Comparison of ENCODE assay signal across 1 cellular context in the genomic region with DNA sequence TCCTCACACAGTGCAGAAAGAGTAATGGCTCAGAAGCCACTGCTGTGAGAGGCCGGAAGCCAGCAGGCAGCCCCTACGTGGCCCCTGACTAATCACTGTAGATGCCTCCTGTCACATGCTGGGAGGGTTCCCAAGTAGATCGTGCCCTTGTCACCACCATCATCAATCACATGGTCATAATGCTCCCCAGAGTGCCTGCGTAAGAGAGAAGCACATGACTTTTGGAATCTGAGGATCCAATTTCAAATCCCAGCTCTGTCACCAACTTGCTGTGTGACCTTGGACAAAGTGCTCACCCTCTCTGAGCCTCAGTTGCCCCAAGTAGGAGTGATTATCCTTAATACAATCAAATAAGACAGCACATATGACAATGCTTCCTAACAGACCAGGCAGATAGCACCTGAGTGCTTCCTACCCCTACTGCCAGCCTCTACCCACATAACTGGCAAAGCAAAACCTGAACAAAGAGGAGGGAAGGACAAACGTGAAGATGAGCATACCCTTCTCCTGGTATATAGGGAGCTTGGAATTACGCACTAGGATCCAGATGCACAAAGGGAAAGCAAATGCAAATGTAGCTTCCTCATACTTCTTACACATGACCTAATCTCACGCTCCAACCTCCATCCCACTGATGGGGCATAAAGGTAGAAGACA.
TF ChIP-seq lines count a peak whose summit lies in the region.

No MANE protein-coding gene starts in this region.

TF ChIP-seq in K562, 482 proteins besides CTCF, POLR2A, EP300 and RAD21 (continued from another document):
- TF ChIP-seq TOE1 (IDR thresholded peaks at IDR 0.05; ENCODE audit: borderline replicate concordance) (peak; percentile 79; the same call in 1 of the 2 replicates), TOE1 (CRISPR knock-in tag; IDR thresholded peaks at IDR 0.05; ENCODE audit: borderline replicate concordance, low read depth) (no peak), RNF2 (IDR thresholded peaks at IDR 0.05) (peak; percentile 66; the same call in 1 of the 2 replicates), PHB2 (IDR thresholded peaks at IDR 0.05; ENCODE audit: low read depth) (no peak), CBX1 (IDR thresholded peaks at IDR 0.05; ENCODE audit: low read depth) (peak; percentile 98; the same call in 1 of the 2 replicates), PRPF4 (IDR thresholded peaks at IDR 0.05; ENCODE audit: insufficient read depth, low read depth, low read length, poor library complexity, severe bottlenecking) (no peak), JUND (IDR thresholded peaks at IDR 0.05; ENCODE audit: borderline replicate concordance, low read depth, low read length) (peak; percentile 57; the same call in 1 of the 2 replicates), JUND (tag; IDR thresholded peaks at IDR 0.05; ENCODE audit: borderline replicate concordance, low read depth, low read length) (no peak; the same call in 2 of the 3 replicates), CREM (IDR thresholded peaks at IDR 0.05; ENCODE audit: low read depth) (peak; percentile 63), MAFG (tag; conservative IDR thresholded peaks at IDR 0.05) (no peak), NFE2L1 (tag; IDR thresholded peaks at IDR 0.05; ENCODE audit: borderline replicate concordance, low read depth) (no peak), PCBP2 (IDR thresholded peaks at IDR 0.05; ENCODE audit: low read depth, low read length, poor library complexity, severe bottlenecking) (no peak), MITF (IDR thresholded peaks at IDR 0.05) (peak; percentile 49; the same call in 1 of the 2 replicates), ZNF644 (tag; IDR thresholded peaks at IDR 0.05; ENCODE audit: low read depth) (peak; percentile 77; the same call in 1 of the 2 replicates), SOX6 (IDR thresholded peaks at IDR 0.05) (peak; percentile 58; the same call in 1 of the 2 replicates), ILK (tag; IDR thresholded peaks at IDR 0.05; ENCODE audit: borderline replicate concordance, low read depth) (no peak), ZNF589 (CRISPR knock-in tag; IDR thresholded peaks at IDR 0.05; ENCODE audit: low read depth) (0 out of 2 replicates have a peak, but pooled peaks have one; percentile 71), KDM1A (IDR thresholded peaks at IDR 0.05) (peak; percentile 94 to 96), L3MBTL2 (IDR thresholded peaks at IDR 0.05) (peak; percentile 43; the same call in 1 of the 2 replicates), SMARCA5 (IDR thresholded peaks at IDR 0.05) (peak; percentile 97), ZNF124 (CRISPR knock-in tag; IDR thresholded peaks at IDR 0.05) (no peak), BRD9 (IDR thresholded peaks at IDR 0.05; ENCODE audit: low read depth, partially characterized antibody) (peak; percentile 64), PBX2 (CRISPR knock-in tag; IDR thresholded peaks at IDR 0.05; ENCODE audit: low read depth) (0 out of 2 replicates have a peak, but pooled peaks have one; percentile 29), PBX2 (tag; conservative IDR thresholded peaks at IDR 0.05; ENCODE audit: low read depth) (peak; percentile 97), ZNF699 (CRISPR knock-in tag; IDR thresholded peaks at IDR 0.05; ENCODE audit: insufficient replicate concordance) (no peak), GTF2F1 (IDR thresholded peaks at IDR 0.05; ENCODE audit: low read depth, low read length) (no peak), GABPA (tag; conservative IDR thresholded peaks at IDR 0.05; ENCODE audit: low read depth) (peak; percentile 72), RUNX1 (IDR thresholded peaks at IDR 0.05; ENCODE audit: low read depth) (no peak)
- TF ChIP-seq, protein P1, sequence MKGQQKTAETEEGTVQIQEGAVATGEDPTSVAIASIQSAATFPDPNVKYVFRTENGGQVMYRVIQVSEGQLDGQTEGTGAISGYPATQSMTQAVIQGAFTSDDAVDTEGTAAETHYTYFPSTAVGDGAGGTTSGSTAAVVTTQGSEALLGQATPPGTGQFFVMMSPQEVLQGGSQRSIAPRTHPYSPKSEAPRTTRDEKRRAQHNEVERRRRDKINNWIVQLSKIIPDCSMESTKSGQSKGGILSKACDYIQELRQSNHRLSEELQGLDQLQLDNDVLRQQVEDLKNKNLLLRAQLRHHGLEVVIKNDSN (CRISPR knock-in tag; IDR thresholded peaks at IDR 0.05): peak; percentile 68; the same call in 1 of the 2 replicates
- TF ChIP-seq, protein P2, sequence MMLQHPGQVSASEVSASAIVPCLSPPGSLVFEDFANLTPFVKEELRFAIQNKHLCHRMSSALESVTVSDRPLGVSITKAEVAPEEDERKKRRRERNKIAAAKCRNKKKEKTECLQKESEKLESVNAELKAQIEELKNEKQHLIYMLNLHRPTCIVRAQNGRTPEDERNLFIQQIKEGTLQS (IDR thresholded peaks at IDR 0.05): peak; percentile 61
- TF ChIP-seq, protein P2 (CRISPR knock-in tag; conservative IDR thresholded peaks at IDR 0.05): no peak
- TF ChIP-seq, protein P3, sequence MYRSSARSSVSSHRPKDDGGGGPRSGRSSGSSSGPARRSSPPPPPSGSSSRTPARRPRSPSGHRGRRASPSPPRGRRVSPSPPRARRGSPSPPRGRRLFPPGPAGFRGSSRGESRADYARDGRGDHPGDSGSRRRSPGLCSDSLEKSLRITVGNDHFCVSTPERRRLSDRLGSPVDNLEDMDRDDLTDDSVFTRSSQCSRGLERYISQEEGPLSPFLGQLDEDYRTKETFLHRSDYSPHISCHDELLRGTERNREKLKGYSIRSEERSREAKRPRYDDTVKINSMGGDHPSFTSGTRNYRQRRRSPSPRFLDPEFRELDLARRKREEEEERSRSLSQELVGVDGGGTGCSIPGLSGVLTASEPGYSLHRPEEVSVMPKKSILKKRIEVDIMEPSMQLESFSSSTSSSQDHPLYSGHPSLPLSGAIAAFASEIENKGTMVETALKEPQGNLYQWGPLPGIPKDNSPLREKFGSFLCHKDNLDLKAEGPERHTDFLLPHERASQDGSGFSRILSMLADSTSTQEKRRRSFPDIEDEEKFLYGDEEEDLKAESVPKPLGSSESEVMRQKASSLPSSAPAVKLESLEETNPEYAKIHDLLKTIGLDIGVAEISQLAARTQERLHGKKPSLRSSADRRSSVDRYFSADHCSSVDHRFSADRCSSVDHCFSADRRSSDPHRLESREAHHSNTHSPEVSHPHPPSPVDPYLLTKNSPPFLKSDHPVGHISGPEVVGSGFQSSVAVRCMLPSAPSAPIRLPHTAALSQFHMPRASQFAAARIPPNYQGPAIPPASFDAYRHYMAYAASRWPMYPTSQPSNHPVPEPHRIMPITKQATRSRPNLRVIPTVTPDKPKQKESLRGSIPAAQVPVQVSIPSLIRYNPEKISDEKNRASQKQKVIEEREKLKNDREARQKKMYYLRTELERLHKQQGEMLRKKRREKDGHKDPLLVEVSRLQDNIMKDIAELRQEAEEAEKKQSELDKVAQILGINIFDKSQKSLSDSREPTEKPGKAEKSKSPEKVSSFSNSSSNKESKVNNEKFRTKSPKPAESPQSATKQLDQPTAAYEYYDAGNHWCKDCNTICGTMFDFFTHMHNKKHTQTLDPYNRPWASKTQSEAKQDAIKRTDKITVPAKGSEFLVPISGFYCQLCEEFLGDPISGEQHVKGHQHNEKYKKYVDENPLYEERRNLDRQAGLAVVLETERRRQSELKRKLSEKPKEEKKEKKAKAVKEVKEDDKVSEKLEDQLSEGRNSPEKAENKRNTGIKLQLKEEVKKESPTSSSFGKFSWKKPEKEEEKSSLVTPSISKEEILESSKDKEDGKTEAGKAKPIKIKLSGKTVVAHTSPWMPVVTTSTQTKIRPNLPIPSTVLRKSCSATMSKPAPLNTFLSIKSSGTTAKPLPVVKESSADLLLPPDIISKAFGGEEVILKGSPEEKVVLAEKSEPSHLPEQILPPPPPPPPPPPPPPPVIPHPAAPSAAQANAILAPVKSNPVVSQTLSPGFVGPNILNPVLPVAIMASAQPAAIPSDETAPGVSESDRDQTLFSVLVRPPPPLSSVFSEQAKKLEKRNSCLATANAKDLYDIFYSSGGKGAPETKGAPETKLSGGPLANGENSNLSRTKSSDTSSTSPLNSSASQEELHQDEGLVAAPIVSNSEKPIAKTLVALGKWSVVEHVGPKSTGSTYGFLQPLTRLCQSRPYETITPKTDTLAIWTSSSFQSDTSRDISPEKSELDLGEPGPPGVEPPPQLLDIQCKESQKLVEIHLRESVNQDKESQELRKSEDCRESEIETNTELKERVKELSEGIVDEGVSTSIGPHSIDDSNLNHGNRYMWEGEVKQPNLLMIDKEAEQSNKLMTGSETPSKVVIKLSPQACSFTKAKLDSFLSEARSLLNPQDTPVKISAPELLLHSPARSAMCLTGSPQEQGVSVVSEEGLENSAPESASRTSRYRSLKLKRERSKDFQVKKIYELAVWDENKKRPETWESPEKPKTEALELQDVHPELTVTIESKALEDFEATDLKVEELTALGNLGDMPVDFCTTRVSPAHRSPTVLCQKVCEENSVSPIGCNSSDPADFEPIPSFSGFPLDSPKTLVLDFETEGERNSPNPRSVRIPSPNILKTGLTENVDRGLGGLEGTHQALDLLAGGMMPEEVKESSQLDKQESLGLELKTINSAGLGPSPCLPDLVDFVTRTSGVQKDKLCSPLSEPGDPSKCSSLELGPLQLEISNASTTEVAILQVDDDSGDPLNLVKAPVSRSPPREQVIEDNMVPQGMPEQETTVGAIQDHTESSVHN (IDR thresholded peaks at IDR 0.05; ENCODE audit: borderline replicate concordance in 1 of 2, low read depth in 1 of 2): peak in 1 of 2 experiments; percentile 71; a peak in 1 of 4 replicates
- TF ChIP-seq, protein P4, sequence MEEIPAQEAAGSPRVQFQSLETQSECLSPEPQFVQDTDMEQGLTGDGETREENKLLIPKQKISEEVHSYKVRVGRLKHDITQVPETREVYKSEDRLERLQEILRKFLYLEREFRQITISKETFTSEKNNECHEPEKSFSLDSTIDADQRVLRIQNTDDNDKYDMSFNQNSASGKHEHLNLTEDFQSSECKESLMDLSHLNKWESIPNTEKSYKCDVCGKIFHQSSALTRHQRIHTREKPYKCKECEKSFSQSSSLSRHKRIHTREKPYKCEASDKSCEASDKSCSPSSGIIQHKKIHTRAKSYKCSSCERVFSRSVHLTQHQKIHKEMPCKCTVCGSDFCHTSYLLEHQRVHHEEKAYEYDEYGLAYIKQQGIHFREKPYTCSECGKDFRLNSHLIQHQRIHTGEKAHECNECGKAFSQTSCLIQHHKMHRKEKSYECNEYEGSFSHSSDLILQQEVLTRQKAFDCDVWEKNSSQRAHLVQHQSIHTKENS (CRISPR knock-in tag; IDR thresholded peaks at IDR 0.05): no peak
- TF ChIP-seq, protein P5, sequence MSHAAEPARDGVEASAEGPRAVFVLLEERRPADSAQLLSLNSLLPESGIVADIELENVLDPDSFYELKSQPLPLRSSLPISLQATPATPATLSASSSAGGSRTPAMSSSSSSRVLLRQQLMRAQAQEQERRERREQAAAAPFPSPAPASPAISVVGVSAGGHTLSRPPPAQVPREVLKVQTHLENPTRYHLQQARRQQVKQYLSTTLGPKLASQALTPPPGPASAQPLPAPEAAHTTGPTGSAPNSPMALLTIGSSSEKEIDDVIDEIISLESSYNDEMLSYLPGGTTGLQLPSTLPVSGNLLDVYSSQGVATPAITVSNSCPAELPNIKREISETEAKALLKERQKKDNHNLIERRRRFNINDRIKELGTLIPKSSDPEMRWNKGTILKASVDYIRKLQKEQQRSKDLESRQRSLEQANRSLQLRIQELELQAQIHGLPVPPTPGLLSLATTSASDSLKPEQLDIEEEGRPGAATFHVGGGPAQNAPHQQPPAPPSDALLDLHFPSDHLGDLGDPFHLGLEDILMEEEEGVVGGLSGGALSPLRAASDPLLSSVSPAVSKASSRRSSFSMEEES (CRISPR knock-in tag; IDR thresholded peaks at IDR 0.05): peak; percentile 74
